Comparison of ENCODE assay signal across 21 cellular contexts in genomic region chr7:36601596-36601995, GRCh38.
DNase-seq lines count a peak whose midpoint lies in the region; ATAC-seq and TF ChIP-seq lines count a peak whose summit lies in the region.
"Had no signal": no experiment of that assay in that cellular context is flagged by ENCODE, and none has a peak within 500 bp of the region (broad histone marks: within the 10 kb centered on the region; RNA-seq: fewer than 3 reads in every experiment).

No MANE protein-coding gene starts in this region.

- no peak overlapping the region for H3K14ac ChIP-seq in neuronal stem cell (ENCODE audit: low read length)

- no peaks in the 10 kb centered on the region for H3K9me3 Mint-ChIP-seq in central memory CD8-positive, alpha-beta T cell

- intact Hi-C loops in right lobe of liver (cut with DNase I), result no loop called here

- H4K91ac ChIP-seq in neuronal stem cell (ENCODE audit: low read depth, low read length, poor library complexity), result no peak overlapping the region

- H4K8ac ChIP-seq in neuronal stem cell (ENCODE audit: low read depth, low read length), result no peak overlapping the region

- H3K27me3 ChIP-seq in Loucy (ENCODE audit: insufficient read depth, low read length, poor library complexity, severe bottlenecking) (no peaks in the 10 kb centered on the region), neuronal stem cell (ENCODE audit: control insufficient read depth in 3 of 3, insufficient read depth in 3 of 3, low read depth in 1 of 3, low read length in 3 of 3) (no peaks in the 10 kb centered on the region), right lobe of liver (no peaks in the 10 kb centered on the region)
- H3K27me3 ChIP-seq: heart right ventricle, neural progenitor cell, tibial artery had no signal

- H2AK5ac ChIP-seq in neuronal stem cell (ENCODE audit: low read depth, low read length), result no peak overlapping the region

- WGBS in neuronal stem cell (ENCODE audit: extremely low coverage in 2 of 2, insufficient read length in 2 of 2, insufficient replicate concordance in 1 of 2), 2 donors, result no CpG with 5 or more reads among the region's 3 CpGs
- WGBS in right lobe of liver (ENCODE audit: insufficient coverage, low coverage, low lambda C conversion rate, missing lambda C conversion rate), result 70% methylated on average over 3 of the region's 3 CpGs

- H3K4me3 ChIP-seq in Loucy (ENCODE audit: low read length, poor library complexity, severe bottlenecking) (no peak overlapping the region), neuronal stem cell (ENCODE audit: low read length in 2 of 2) (no peak overlapping the region), right lobe of liver (no peak overlapping the region)
- H3K4me3 ChIP-seq: GM12878, heart right ventricle, neural progenitor cell, psoas muscle, skin epidermis, tibial artery had no signal

- H2BK5ac ChIP-seq in neuronal stem cell (ENCODE audit: low read length), result no peak overlapping the region

- TF ChIP-seq CTCF in Loucy (conservative IDR thresholded peaks at IDR 0.05; ENCODE audit: low read length), result no peak
- no peak for TF ChIP-seq CTCF in right lobe of liver (IDR thresholded peaks at IDR 0.05)

- no peak overlapping the region for H2BK12ac ChIP-seq in neuronal stem cell (ENCODE audit: low read length)

- H3K27me3 Mint-ChIP-seq in central memory CD8-positive, alpha-beta T cell, result no peaks in the 10 kb centered on the region
- H3K27me3 Mint-ChIP-seq: activated CD8-positive, alpha-beta memory T cell treated with anti-CD3 and anti-CD28 coated beads, Interleukin-2, amount 10 ng/mL, durations not matched to agents 7 days and 5 days had no signal

- no peak for ATAC-seq in central memory CD8-positive, alpha-beta T cell (replicated peaks; ENCODE audit: extremely low read depth, poor library complexity, severe bottlenecking)
- ATAC-seq in right lobe of liver (no peak), HG02885 (IDR thresholded peaks at IDR 0.05; ENCODE audit: poor library complexity, unreplicated experiment) (no peak)
- ATAC-seq: heart right ventricle, psoas muscle had no signal

- H2BK120ac ChIP-seq in neuronal stem cell (ENCODE audit: low read depth, low read length), result no peak overlapping the region

- no peaks in the 10 kb centered on the region for H3F3A ChIP-seq in Loucy (ENCODE audit: low read depth)

- peak overlapping the region; percentile 50 for H3K27ac Mint-ChIP-seq in central memory CD8-positive, alpha-beta T cell (ENCODE audit: low read depth)
- H3K27ac Mint-ChIP-seq: activated CD8-positive, alpha-beta memory T cell treated with anti-CD3 and anti-CD28 coated beads, Interleukin-2, amount 10 ng/mL, durations not matched to agents 7 days and 5 days; neural progenitor cell had no signal

- peak overlapping the region; percentile 35 for H3K4me2 ChIP-seq in Loucy (ENCODE audit: low read depth, low read length, poor library complexity, severe bottlenecking)
- no peak overlapping the region for H3K4me2 ChIP-seq in neuronal stem cell (ENCODE audit: insufficient read depth, low read length, poor library complexity, severe bottlenecking)
- H3K4me2 ChIP-seq: KMS-11, neural progenitor cell had no signal

- no peaks in the 10 kb centered on the region for H4K20me1 ChIP-seq in Loucy (ENCODE audit: insufficient read depth, low read length, poor library complexity, severe bottlenecking)

- H3K4me1 Mint-ChIP-seq in central memory CD8-positive, alpha-beta T cell, result peaks cover 67% of the 10 kb centered on the region

- TF ChIP-seq POLR2A in right lobe of liver (IDR thresholded peaks at IDR 0.05), result no peak

- H3K36me3 Mint-ChIP-seq in central memory CD8-positive, alpha-beta T cell (ENCODE audit: insufficient read depth), result peaks cover 54% of the 10 kb centered on the region
- H3K36me3 Mint-ChIP-seq: neural progenitor cell had no signal

- H3K36me3 ChIP-seq in Loucy (ENCODE audit: insufficient read depth, low read length) (no peaks in the 10 kb centered on the region), neuronal stem cell (replicated peaks in 1 of 2; ENCODE audit: control insufficient read depth in 2 of 2, insufficient read depth in 2 of 2, low read length in 2 of 2) (no peaks in the 10 kb centered on the region), right lobe of liver (no peaks in the 10 kb centered on the region)
- H3K36me3 ChIP-seq: neural progenitor cell, tibial artery had no signal

- no peaks in the 10 kb centered on the region for H3K79me1 ChIP-seq in neuronal stem cell (ENCODE audit: low read depth, low read length)

- H3K4me1 ChIP-seq in Loucy (ENCODE audit: insufficient read depth, low read length, poor library complexity, severe bottlenecking) (peaks cover 27% of the 10 kb centered on the region), neuronal stem cell (ENCODE audit: control insufficient read depth in 2 of 2, insufficient read depth in 1 of 2, low read depth in 1 of 2, low read length in 2 of 2) (peaks cover 9% of the 10 kb centered on the region in 2 donors), right lobe of liver (peaks cover 0 to 10% (median 0%) of the 10 kb centered on the region in 4 donors)
- H3K4me1 ChIP-seq: psoas muscle, tibial artery had no signal

- DNase-seq in Daoy (ENCODE audit: low read depth) (peak; percentile 65), neuronal stem cell (ENCODE audit: low spot score) (no peak), NCI-H1417 treated with DMSO at 0.1 percent for 48 hours (lab: John Stamatoyannopoulos, UW) (no peak), right lobe of liver (no peak)
- DNase-seq in central memory CD8-positive, alpha-beta T cell (ENCODE audit: low spot score in 2 of 2), result no peak
- DNase-seq: activated CD4-positive, alpha-beta T cell treated with anti-CD3 and anti-CD28 coated beads for 1 hour; activated CD8-positive, alpha-beta memory T cell treated with anti-CD3 and anti-CD28 coated beads, Interleukin-2, amount 10 ng/mL, durations not matched to agents 7 days and 5 days; amniotic stem cell; heart right ventricle; NCI-H187; psoas muscle; SHP77 treated with DMSO at 0.1 percent for 48 hours; stimulated activated CD4-positive, alpha-beta T cell treated with anti-CD3 and anti-CD28 coated beads, Interleukin-4, amount 100 ng/mL, for 1 hour; stimulated activated naive CD4-positive, alpha-beta T cell treated with Interleukin-2 at 50 U/mL for 16 hours; tibial artery had no signal

- H3K4ac ChIP-seq in neuronal stem cell (ENCODE audit: low read length), result no peak overlapping the region

- H2BK15ac ChIP-seq in neuronal stem cell (ENCODE audit: low read length), result no peak overlapping the region

- H3K79me2 ChIP-seq in Loucy (ENCODE audit: insufficient read depth, low read length), result no peaks in the 10 kb centered on the region

- H2AFZ ChIP-seq in Loucy (ENCODE audit: low read length) (no peak overlapping the region), neuronal stem cell (ENCODE audit: low read length) (peak overlapping the region; percentile 22)
- H2AFZ ChIP-seq: neural progenitor cell had no signal

- no peaks in the 10 kb centered on the region for H3K9me2 ChIP-seq in Loucy (replicated peaks; ENCODE audit: low read depth, low read length)

- no peak overlapping the region for H3K4me3 Mint-ChIP-seq in central memory CD8-positive, alpha-beta T cell
- H3K4me3 Mint-ChIP-seq: activated CD8-positive, alpha-beta memory T cell treated with anti-CD3 and anti-CD28 coated beads, Interleukin-2, amount 10 ng/mL, durations not matched to agents 7 days and 5 days; neural progenitor cell had no signal

- no peak overlapping the region for H3K23ac ChIP-seq in neuronal stem cell (ENCODE audit: low read depth, low read length, poor library complexity)

- H3K18ac ChIP-seq in neuronal stem cell (ENCODE audit: low read length), result no peak overlapping the region

- H3K9ac ChIP-seq in Loucy (ENCODE audit: low read depth, low read length, poor library complexity, severe bottlenecking) (peak overlapping the region; percentile 25), neuronal stem cell (ENCODE audit: low read depth, low read length, poor library complexity) (no peak overlapping the region)
- H3K9ac ChIP-seq: KMS-11, neural progenitor cell had no signal

- H3K9me3 ChIP-seq in Loucy (ENCODE audit: insufficient read depth, low read depth, low read length) (no peaks in the 10 kb centered on the region), neuronal stem cell (replicated peaks in 1 of 2; ENCODE audit: control insufficient read depth in 2 of 2, insufficient read depth in 1 of 2, low read depth in 1 of 2, low read length in 2 of 2) (no peaks in the 10 kb centered on the region), right lobe of liver (no peaks in the 10 kb centered on the region)
- H3K9me3 ChIP-seq: heart right ventricle, psoas muscle, tibial artery had no signal

- no peak overlapping the region for H3K27ac ChIP-seq in neuronal stem cell (replicated peaks; ENCODE audit: low read length)
- no peak overlapping the region for H3K27ac ChIP-seq in right lobe of liver
- H3K27ac ChIP-seq: heart right ventricle, KMS-11, neural progenitor cell, psoas muscle, skin epidermis, tibial artery had no signal
